ENCODE assay signal across 24 cellular contexts in the genomic region with DNA sequence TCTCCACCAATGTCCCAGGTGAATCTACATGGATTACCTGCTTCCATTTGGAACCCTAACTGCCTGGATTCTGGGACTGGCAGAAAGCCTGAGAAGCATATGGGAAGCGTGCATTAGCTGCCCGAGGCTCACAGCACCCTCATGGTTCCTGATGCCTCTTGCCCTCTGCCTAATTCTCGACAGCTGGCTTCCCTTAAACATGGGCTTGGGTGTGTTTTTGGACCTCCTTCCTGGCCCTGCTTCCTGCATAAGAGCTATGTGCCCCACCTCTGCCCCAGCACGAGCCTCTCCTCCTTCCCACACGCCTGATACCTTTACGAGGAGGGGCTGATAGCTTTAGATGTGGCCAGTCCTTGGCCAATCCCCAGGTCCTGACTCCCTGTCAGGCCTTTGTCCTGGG.
"Had no signal": no experiment of that assay in that cellular context is flagged by ENCODE, and none has a peak within 500 bp of the region (broad histone marks: within the 10 kb centered on the region; RNA-seq: fewer than 3 reads in every experiment).

No MANE protein-coding gene starts in this region.

- H3K4me1 ChIP-seq: breast epithelium, esophagus squamous epithelium, heart left ventricle, sigmoid colon, testis, uterus had no signal

- H3K9me3 ChIP-seq: breast epithelium, esophagus squamous epithelium, heart left ventricle, sigmoid colon, testis, uterus had no signal

- H3K27me3 ChIP-seq: testis, uterus had no signal

- H3K36me3 ChIP-seq: breast epithelium, esophagus squamous epithelium, heart left ventricle, sigmoid colon, uterus had no signal

- ATAC-seq: activated T-cell treated with anti-CD3 and anti-CD28 coated beads, Interleukin-2, amount 50 U/mL, for 4 hours; effector memory CD8-positive, alpha-beta T cell; heart left ventricle; left cardiac atrium; natural killer cell treated with Interleukin-12 subunit alpha and Interleukin-12 subunit beta and Interleukin-15 and Interleukin-18, amount 100 ng/mL, for 72 hours; stimulated activated memory B cell treated with anti-CD40 and anti-IgM and Interleukin-4, amounts not matched to agents 10 μg/mL and 1 μg/mL and 100 μg/mL, for 72 hours had no signal

- H3K4me3 ChIP-seq: breast epithelium, esophagus squamous epithelium, heart left ventricle, sigmoid colon, smooth muscle cell, testis, uterus had no signal

- H3K4me2 ChIP-seq: smooth muscle cell had no signal

- DNase-seq: activated CD4-positive, alpha-beta T cell treated with anti-CD3 and anti-CD28 coated beads, Interleukin-2, amount 50 U/mL, for 4 hours; activated CD8-positive, alpha-beta memory T cell treated with anti-CD3 and anti-CD28 coated beads for 24 hours; activated CD8-positive, alpha-beta memory T cell treated with anti-CD3 and anti-CD28 coated beads, Interleukin-2, amount 50 U/mL, for 48 hours; activated naive CD4-positive, alpha-beta T cell treated with anti-CD3 and anti-CD28 coated beads for 36 hours; activated naive CD8-positive, alpha-beta T cell treated with anti-CD3 and anti-CD28 coated beads, Interleukin-2, amount 10 ng/mL, durations not matched to agents 7 days and 5 days; activated T-cell treated with anti-CD3 and anti-CD28 coated beads, Interleukin-2, amount 50 U/mL, for 4 hours; amniotic stem cell; effector memory CD8-positive, alpha-beta T cell; esophagus squamous epithelium; heart left ventricle; left cardiac atrium; nucleus accumbens; posterior cingulate gyrus; sigmoid colon; stimulated activated CD4-positive, alpha-beta T cell treated with anti-CD3 and anti-CD28 coated beads, Interleukin-15, amount 100 ng/mL, for 24 hours; testis; uterus had no signal

- FAIRE-seq: colon, islet of Langerhans, TTC549 had no signal

- H3K27ac ChIP-seq: breast epithelium, esophagus squamous epithelium, heart left ventricle, sigmoid colon, testis, uterus had no signal
